Comparison of ENCODE assay signal across 21 cellular contexts in the genomic region with DNA sequence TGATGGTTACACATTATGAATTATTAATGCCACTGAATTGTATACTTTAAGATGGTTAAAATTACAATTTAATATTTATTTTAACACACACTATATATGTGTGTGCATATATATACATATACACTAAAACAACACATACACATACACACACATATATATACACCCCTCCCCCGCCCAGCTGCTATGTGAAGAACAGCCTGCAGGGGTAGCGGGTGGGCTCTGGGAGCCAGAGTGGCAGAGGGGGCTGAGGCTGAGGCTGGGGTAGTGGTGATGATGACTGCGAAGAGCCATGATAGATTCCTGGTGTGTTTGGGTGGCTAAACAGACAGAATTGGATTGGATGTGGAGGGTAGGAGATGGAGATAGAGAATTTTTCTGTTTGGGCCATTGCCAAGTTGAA.
"Had no signal": no experiment of that assay in that cellular context is flagged by ENCODE, and none has a peak within 500 bp of the region (broad histone marks: within the 10 kb centered on the region; RNA-seq: fewer than 3 reads in every experiment).

No MANE protein-coding gene starts in this region.

- DNase-seq: activated CD4-positive, alpha-beta T cell treated with anti-CD3 and anti-CD28 coated beads, Interleukin-2, amount 10 ng/mL, durations not matched to agents 7 days and 5 days; activated CD4-positive, CD25-positive, alpha-beta regulatory T cell treated with anti-CD3 and anti-CD28 coated beads, Interleukin-2, amount 50 U/mL, for 72 hours; activated CD8-positive, alpha-beta memory T cell treated with anti-CD3 and anti-CD28 coated beads for 24 hours; activated CD8-positive, alpha-beta memory T cell treated with anti-CD3 and anti-CD28 coated beads, Interleukin-2, amount 50 U/mL, for 4 hours; activated naive CD4-positive, alpha-beta T cell treated with Interleukin-2 at 50 U/mL for 16 hours; activated naive CD8-positive, alpha-beta T cell treated with anti-CD3 and anti-CD28 coated beads, Interleukin-2, amount 10 ng/mL, durations not matched to agents 7 days and 5 days; activated T-cell treated with anti-CD3 and anti-CD28 coated beads, Interleukin-2, amount 50 U/mL, for 48 hours; amniotic stem cell; heart left ventricle; left lung; naive thymus-derived CD8-positive, alpha-beta T cell; retina; stimulated activated CD4-positive, alpha-beta T cell treated with anti-CD3 and anti-CD28 coated beads, Interleukin-2, amount 100 ng/mL, for 48 hours; stimulated activated CD8-positive, alpha-beta memory T cell treated with anti-CD3 and anti-CD28 coated beads, Interleukin-4, amount 100 ng/mL, for 48 hours; stimulated activated naive B cell treated with anti-CD40 and anti-IgM and Interleukin-4, amounts not matched to agents 10 μg/mL and 1 μg/mL and 100 μg/mL, for 72 hours; upper lobe of left lung had no signal

- ATAC-seq: gastroesophageal sphincter; heart left ventricle; left lung; naive thymus-derived CD8-positive, alpha-beta T cell; stimulated activated naive B cell treated with anti-CD40 and anti-IgM and Interleukin-4, amounts not matched to agents 10 μg/mL and 1 μg/mL and 100 μg/mL, for 72 hours had no signal

- H3K36me3 ChIP-seq: gastroesophageal sphincter, heart left ventricle, left lung, thoracic aorta, upper lobe of left lung had no signal

- H3K4me1 ChIP-seq: gastroesophageal sphincter, left lung, upper lobe of left lung had no signal

- H3K9me3 ChIP-seq: left lung, thoracic aorta, upper lobe of left lung had no signal

- H3K27me3 ChIP-seq: gastroesophageal sphincter, heart left ventricle, left lung, upper lobe of left lung had no signal

- H3K4me3 ChIP-seq: coronary artery, gastroesophageal sphincter, heart left ventricle, left lung, lung, thoracic aorta, upper lobe of left lung had no signal

- H3K27ac ChIP-seq: coronary artery, epithelial cell of prostate, gastroesophageal sphincter, heart left ventricle, left lung, thoracic aorta, upper lobe of left lung had no signal
